Comparison of ENCODE assay signal across 22 cellular contexts in the genomic region with DNA sequence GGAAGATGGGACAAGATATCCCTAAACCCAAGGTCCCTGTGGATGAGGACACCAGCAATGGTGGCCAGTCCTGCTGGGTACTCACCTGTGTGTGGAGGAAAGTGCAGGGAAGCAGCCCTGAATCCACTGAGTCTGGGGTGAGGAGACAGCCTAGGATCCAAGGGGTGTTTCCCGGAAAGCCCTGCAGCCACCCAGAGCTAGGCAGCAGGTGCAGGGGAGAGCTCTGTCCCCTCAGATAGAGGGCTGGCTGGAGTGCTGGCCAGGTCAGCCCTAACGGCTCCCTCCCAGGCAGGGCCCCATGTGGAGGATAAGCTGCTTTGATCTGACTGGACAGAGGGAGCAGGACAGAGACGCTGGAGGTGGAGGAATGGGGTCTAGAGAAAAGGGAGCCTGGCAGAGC.
DNase-seq lines count a peak whose midpoint lies in the region; ATAC-seq and TF ChIP-seq lines count a peak whose summit lies in the region.
"Had no signal": no experiment of that assay in that cellular context is flagged by ENCODE, and none has a peak within 500 bp of the region (broad histone marks: within the 10 kb centered on the region; RNA-seq: fewer than 3 reads in every experiment).

No MANE protein-coding gene starts in this region.

- H3K27me3 Mint-ChIP-seq in endodermal cell (ENCODE audit: insufficient read depth), result peaks cover 7% of the 10 kb centered on the region
- H3K27me3 Mint-ChIP-seq: CD4-positive, CD25-positive, alpha-beta regulatory T cell had no signal

- no peak overlapping the region for H2BK120ac ChIP-seq in neuronal stem cell (ENCODE audit: low read depth, low read length)

- H3K9me3 ChIP-seq in BLaER1 (no peaks in the 10 kb centered on the region), WERI-Rb-1 (ENCODE audit: severe bottlenecking) (peaks cover 7% of the 10 kb centered on the region), neuronal stem cell (replicated peaks in 1 of 2; ENCODE audit: control insufficient read depth in 2 of 2, insufficient read depth in 1 of 2, low read depth in 1 of 2, low read length in 2 of 2) (peaks cover 0 to 6% of the 10 kb centered on the region in 2 donors), endodermal cell (ENCODE audit: control insufficient read depth, low read length) (no peaks in the 10 kb centered on the region), lower lobe of right lung (no peaks in the 10 kb centered on the region), gastroesophageal sphincter (no peaks in the 10 kb centered on the region)
- H3K9me3 ChIP-seq: A549, BE2C, Caco-2 had no signal

- H3K4ac ChIP-seq in neuronal stem cell (ENCODE audit: low read length), result no peak overlapping the region

- no peak overlapping the region for H4K91ac ChIP-seq in neuronal stem cell (ENCODE audit: low read depth, low read length, poor library complexity)

- intact Hi-C loops in lower lobe of right lung (cut with DNase I), result no loop called here

- no peak overlapping the region for H3K23ac ChIP-seq in neuronal stem cell (ENCODE audit: low read depth, low read length, poor library complexity)

- no peak for TF ChIP-seq POLR2A in gastroesophageal sphincter (IDR thresholded peaks at IDR 0.05)

- H3K4me1 ChIP-seq in BLaER1 (0 out of 2 replicates have a peak, but pooled peaks cover 6% of the 10 kb centered on the region), neuronal stem cell (ENCODE audit: control insufficient read depth in 2 of 2, insufficient read depth in 1 of 2, low read depth in 1 of 2, low read length in 2 of 2) (peaks cover 2 to 11% of the 10 kb centered on the region in 2 donors), endodermal cell (ENCODE audit: control insufficient read depth, insufficient read depth, low read length) (no peaks in the 10 kb centered on the region), lower lobe of right lung (no peaks in the 10 kb centered on the region), gastroesophageal sphincter (no peaks in the 10 kb centered on the region)
- H3K4me1 ChIP-seq: A549, BE2C, Caco-2 had no signal

- no peak overlapping the region for H3K27ac Mint-ChIP-seq in endodermal cell
- H3K27ac Mint-ChIP-seq: CD4-positive, CD25-positive, alpha-beta regulatory T cell; CD8-positive, alpha-beta T cell had no signal

- no peak overlapping the region for H3K27ac ChIP-seq in BLaER1
- H3K27ac ChIP-seq in WERI-Rb-1, result no peak overlapping the region
- no peak overlapping the region for H3K27ac ChIP-seq in neuronal stem cell (replicated peaks; ENCODE audit: low read length)
- no peak overlapping the region for H3K27ac ChIP-seq in endodermal cell (ENCODE audit: low read depth, low read length)
- H3K27ac ChIP-seq in lower lobe of right lung, result no peak overlapping the region
- no peak overlapping the region for H3K27ac ChIP-seq in gastroesophageal sphincter
- H3K27ac ChIP-seq: A549, GM23248 had no signal

- peak overlapping the region; percentile 58 for H2BK12ac ChIP-seq in neuronal stem cell (ENCODE audit: low read length)

- no peaks in the 10 kb centered on the region for H3K4me1 Mint-ChIP-seq in endodermal cell
- H3K4me1 Mint-ChIP-seq: CD4-positive, CD25-positive, alpha-beta regulatory T cell had no signal

- DNase-seq in WERI-Rb-1, result peak; percentile 46
- no peak for DNase-seq in neuronal stem cell (ENCODE audit: low spot score)
- DNase-seq in retina, result peak; percentile 12
- no peak for DNase-seq in endodermal cell
- DNase-seq in NOMO-1 (lab: John Stamatoyannopoulos, UW; ENCODE audit: unreplicated experiment in 2 of 2), result no peak
- DNase-seq in lower lobe of right lung, result no peak
- DNase-seq: 8988T; ACHN; AML-193; BE2C; C1 segment of cervical spinal cord; Caco-2; CD4-positive, CD25-positive, alpha-beta regulatory T cell; CD8-positive, alpha-beta T cell; DMS153; DND-41; GM23248; H7; HCEC 1CT had no signal

- H2AK5ac ChIP-seq in neuronal stem cell (ENCODE audit: low read depth, low read length), result no peak overlapping the region

- H3K4me3 ChIP-seq in BLaER1 (no peak overlapping the region), WERI-Rb-1 (ENCODE audit: low read depth, low read length) (no peak overlapping the region), neuronal stem cell (ENCODE audit: low read length in 2 of 2) (no peak overlapping the region), endodermal cell (ENCODE audit: low read length) (no peak overlapping the region), lower lobe of right lung (no peak overlapping the region), gastroesophageal sphincter (no peak overlapping the region)
- H3K4me3 ChIP-seq: A549, GM23248 had no signal

- ATAC-seq in lower lobe of right lung, result no peak
- ATAC-seq in gastroesophageal sphincter, result no peak
- ATAC-seq: CD8-positive, alpha-beta T cell had no signal

- no peak for TF ChIP-seq EP300 in gastroesophageal sphincter (IDR thresholded peaks at IDR 0.05)

- H3K36me3 ChIP-seq in BLaER1 (no peaks in the 10 kb centered on the region), WERI-Rb-1 (no peaks in the 10 kb centered on the region), neuronal stem cell (replicated peaks in 1 of 2; ENCODE audit: control insufficient read depth in 2 of 2, insufficient read depth in 2 of 2, low read length in 2 of 2) (no peaks in the 10 kb centered on the region), endodermal cell (ENCODE audit: control insufficient read depth, insufficient read depth, low read length) (no peaks in the 10 kb centered on the region), lower lobe of right lung (no peaks in the 10 kb centered on the region), gastroesophageal sphincter (no peaks in the 10 kb centered on the region)
- H3K36me3 ChIP-seq: BE2C had no signal

- H4K20me1 ChIP-seq in BLaER1, result no peaks in the 10 kb centered on the region

- no peak overlapping the region for H4K8ac ChIP-seq in neuronal stem cell (ENCODE audit: low read depth, low read length)

- H2BK15ac ChIP-seq in neuronal stem cell (ENCODE audit: low read length), result no peak overlapping the region

- H2AFZ ChIP-seq in neuronal stem cell (ENCODE audit: low read length), result peak overlapping the region; percentile 76
- H2AFZ ChIP-seq: GM23248 had no signal

- H3K4me3 Mint-ChIP-seq in endodermal cell, result no peak overlapping the region
- H3K4me3 Mint-ChIP-seq: CD4-positive, CD25-positive, alpha-beta regulatory T cell; CD8-positive, alpha-beta T cell had no signal

- no peak for TF ChIP-seq CTCF in WERI-Rb-1 (IDR thresholded peaks at IDR 0.05; ENCODE audit: low read depth, low read length)
- TF ChIP-seq CTCF in endodermal cell (conservative IDR thresholded peaks at IDR 0.05), result no peak
- no peak for TF ChIP-seq CTCF in lower lobe of right lung (IDR thresholded peaks at IDR 0.05)
- TF ChIP-seq CTCF in gastroesophageal sphincter (IDR thresholded peaks at IDR 0.05), result no peak

- no peak overlapping the region for H3K14ac ChIP-seq in neuronal stem cell (ENCODE audit: low read length)

- H2BK5ac ChIP-seq in neuronal stem cell (ENCODE audit: low read length), result no peak overlapping the region

- WGBS in neuronal stem cell (ENCODE audit: extremely low coverage in 2 of 2, insufficient read length in 2 of 2, insufficient replicate concordance in 1 of 2), 2 donors, result no CpG with 5 or more reads among the region's 3 CpGs
- 78 to 100% methylated on average over 1 to 3 of the region's 3 CpGs for WGBS in endodermal cell (ENCODE audit: insufficient coverage in 1 of 2, insufficient read length in 1 of 2), 2 experiments
- WGBS in gastroesophageal sphincter (ENCODE audit: low coverage in 1 of 2), 2 donors, result no CpG with 5 or more reads among the region's 3 CpGs

- H3K4me2 ChIP-seq in BLaER1, result 0 out of 2 replicates have a peak overlapping the region, but pooled peaks have one; percentile 12
- no peak overlapping the region for H3K4me2 ChIP-seq in neuronal stem cell (ENCODE audit: insufficient read depth, low read length, poor library complexity, severe bottlenecking)
- H3K4me2 ChIP-seq: A549 had no signal

- no peaks in the 10 kb centered on the region for H3K36me3 Mint-ChIP-seq in endodermal cell (ENCODE audit: low read depth)
- H3K36me3 Mint-ChIP-seq: CD4-positive, CD25-positive, alpha-beta regulatory T cell; CD8-positive, alpha-beta T cell had no signal

- H3K9ac ChIP-seq in BLaER1 (no peak overlapping the region), neuronal stem cell (ENCODE audit: low read depth, low read length, poor library complexity) (no peak overlapping the region), endodermal cell (ENCODE audit: extremely low read depth, low read length, poor library complexity, severe bottlenecking) (no peak overlapping the region)
- H3K9ac ChIP-seq: GM23248 had no signal

- H3K27me3 ChIP-seq in BLaER1 (no peaks in the 10 kb centered on the region), WERI-Rb-1 (ENCODE audit: insufficient read depth, low read depth, severe bottlenecking) (peaks cover 60% of the 10 kb centered on the region), neuronal stem cell (ENCODE audit: control insufficient read depth in 3 of 3, insufficient read depth in 3 of 3, low read depth in 1 of 3, low read length in 3 of 3) (no peaks in the 10 kb centered on the region), endodermal cell (ENCODE audit: control insufficient read depth, insufficient read depth, low read length, poor library complexity, severe bottlenecking) (no peaks in the 10 kb centered on the region), lower lobe of right lung (ENCODE audit: low read depth) (no peaks in the 10 kb centered on the region), gastroesophageal sphincter (peaks cover 12% of the 10 kb centered on the region)
- H3K27me3 ChIP-seq: BE2C had no signal

- no peaks in the 10 kb centered on the region for H3K9me3 Mint-ChIP-seq in endodermal cell
- H3K9me3 Mint-ChIP-seq: CD4-positive, CD25-positive, alpha-beta regulatory T cell; CD8-positive, alpha-beta T cell had no signal

- H3K79me1 ChIP-seq in neuronal stem cell (ENCODE audit: low read depth, low read length), result no peaks in the 10 kb centered on the region

- H3K18ac ChIP-seq in neuronal stem cell (ENCODE audit: low read length), result peak overlapping the region; percentile 64

Comparison
In these comparisons a context has a peak if more than half of its experiments do, and no peak if none do; other contexts are left out.
1. DNase-seq: peak in WERI-Rb-1 (single experiment) and retina (single experiment); none in neuronal stem cell (single experiment), endodermal cell (single experiment), NOMO-1 (0 of 2) and lower lobe of right lung (single experiment).